ENCODE assay signal across 24 cellular contexts in the genomic region with DNA sequence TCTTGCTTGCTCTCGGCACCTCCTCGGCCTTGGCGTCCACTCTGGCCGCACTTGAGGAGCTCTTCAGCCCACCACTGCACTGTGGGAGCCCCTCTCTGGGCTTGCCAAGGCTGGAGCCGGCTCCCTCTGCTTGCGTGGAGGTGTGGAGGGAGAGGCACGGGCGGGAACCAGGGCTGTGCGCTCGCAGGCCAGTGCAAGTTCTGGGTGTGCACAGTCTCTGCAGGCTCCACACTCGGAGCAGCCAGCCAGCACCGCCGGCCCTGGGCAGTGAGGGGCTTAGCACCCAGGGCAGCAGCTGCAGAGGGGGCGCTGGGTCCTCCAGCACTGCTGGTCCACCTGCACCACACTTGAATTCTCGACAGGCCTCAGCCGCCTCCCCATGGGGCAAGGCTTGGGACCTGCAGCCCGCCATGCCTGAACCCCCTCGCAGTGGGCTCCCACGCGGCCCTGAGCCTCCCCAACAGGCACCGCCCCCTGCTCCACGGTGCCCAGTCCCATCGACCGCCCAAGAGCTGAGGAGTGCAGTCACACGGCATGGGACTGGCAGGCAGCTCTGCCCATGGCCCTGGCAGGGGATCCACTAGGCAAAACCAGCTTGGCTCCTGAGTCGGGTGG.
DNase-seq lines count a peak whose midpoint lies in the region; ATAC-seq, FAIRE-seq and TF ChIP-seq lines count a peak whose summit lies in the region.
"Had no signal": no experiment of that assay in that cellular context is flagged by ENCODE, and none has a peak within 500 bp of the region (broad histone marks: within the 10 kb centered on the region; RNA-seq: fewer than 3 reads in every experiment).

No MANE protein-coding gene starts in this region.

- no CpG with 5 or more reads among the region's 26 CpGs for WGBS in H9 (ENCODE audit: extremely low coverage, insufficient read length, low lambda C conversion rate)
- 85 to 97% (median 92%) methylated on average over 12 to 26 of the region's 26 CpGs for WGBS in spleen, 5 donors

- no peak overlapping the region for H2AFZ ChIP-seq in H9 (ENCODE audit: low read length)

- no peak overlapping the region for H3K4me3 ChIP-seq in kidney (ENCODE audit: low read length in 2 of 2)
- H3K4me3 ChIP-seq in spleen = no peak overlapping the region

- H3T11ph ChIP-seq in H9 (ENCODE audit: low read length) = no peak overlapping the region

- no peaks in the 10 kb centered on the region for H3K4me1 Mint-ChIP-seq in CD14-positive monocyte
- peaks cover 5% of the 10 kb centered on the region in 2 experiments; a peak in 3 of 4 replicates for H3K4me1 Mint-ChIP-seq in H9
- no peaks in the 10 kb centered on the region for H3K4me1 Mint-ChIP-seq in T-helper 2 cell treated with Interferon-gamma antibody and Interleukin-4, amounts not matched to agents 5 μg/mL and 100 μg/mL, for 36 hours (ENCODE audit: low read depth)
- H3K4me1 Mint-ChIP-seq: IgD-negative memory B cell had no signal

- intact Hi-C loops in CD14-positive monocyte (cut with micrococcal nuclease) (no loop called here), kidney (cut with DNase I) (no loop called here), spleen (cut with DNase I; ENCODE audit: low total_unique reads) (no loop called here)

- no peak overlapping the region for H3K18ac ChIP-seq in H9 (ENCODE audit: insufficient read length, low read depth, low read length)

- H3K4me2 ChIP-seq in H9 (ENCODE audit: insufficient read depth, insufficient read length, low read length) = no peak overlapping the region

- no peak overlapping the region for H3K14ac ChIP-seq in H9 (ENCODE audit: insufficient read depth, low read length)

- DNase-seq in CD14-positive monocyte (ENCODE audit: low spot score) (peak; percentile 46), H9 (peak; percentile 31), kidney (peak; percentile 62), spleen (peak; percentile 76), amniotic stem cell (lab: John Stamatoyannopoulos, UW) (no peak)
- DNase-seq in T-helper 2 cell treated with Interferon-gamma antibody and Interleukin-4, amounts not matched to agents 5 μg/mL and 100 μg/mL, for 36 hours (ENCODE audit: low spot score) = no peak
- DNase-seq: CD4-positive, alpha-beta T cell; COR-L47; GDM1; GOT3; MV-4-11; NCI-H1694; NCI-H2081; NCI-H2171; NCI-H345; NCI-H524 treated with DMSO at 0.1 percent for 48 hours; NCI-H82; OCI-M1; SHP77 had no signal

- no peak for ATAC-seq in GM21825 (IDR thresholded peaks at IDR 0.05; ENCODE audit: unreplicated experiment)
- ATAC-seq: HCT116 had no signal

- H4K8ac ChIP-seq in H9 (replicated peaks; ENCODE audit: insufficient read length, low read depth, low read length) = no peak overlapping the region

- H2AK5ac ChIP-seq in H9 (ENCODE audit: insufficient read length, low read length) = no peak overlapping the region

- TF ChIP-seq CTCF in CD14-positive monocyte (IDR thresholded peaks at IDR 0.05) = no peak
- TF ChIP-seq CTCF in H9 (conservative IDR thresholded peaks at IDR 0.05) = no peak
- TF ChIP-seq CTCF in kidney (IDR thresholded peaks at IDR 0.05; ENCODE audit: borderline replicate concordance, extremely low read depth, insufficient read depth) = no peak
- TF ChIP-seq CTCF in spleen (IDR thresholded peaks at IDR 0.05 in 8 of 11, conservative IDR thresholded peaks at IDR 0.05 in 3 of 11) = no peak

- H2BK12ac ChIP-seq in H9 (ENCODE audit: insufficient read length, low read depth, low read length) = no peak overlapping the region

- no peaks in the 10 kb centered on the region for H3K23me2 ChIP-seq in H9 (ENCODE audit: insufficient read length, low read depth, low read length, poor library complexity, severe bottlenecking)

- no peak overlapping the region for H3K23ac ChIP-seq in H9 (ENCODE audit: insufficient read length, low read depth, low read length)

- H3K9ac ChIP-seq in H9 (ENCODE audit: extremely low read depth, insufficient read length, low read length) (no peak overlapping the region), kidney (ENCODE audit: low read length in 2 of 2) (no peak overlapping the region)

- H2BK5ac ChIP-seq in H9 (ENCODE audit: insufficient read length, low read length) = no peak overlapping the region

- no peaks in the 10 kb centered on the region for H3K79me1 ChIP-seq in H9 (ENCODE audit: insufficient read depth, low read depth, low read length, poor library complexity, severe bottlenecking)

- no peak overlapping the region for H3K4ac ChIP-seq in H9 (ENCODE audit: low read depth, low read length)

- no peaks in the 10 kb centered on the region for H4K20me1 ChIP-seq in H9 (ENCODE audit: control insufficient read depth, insufficient read depth, insufficient read length)

- H3K27me3 ChIP-seq in H9 (ENCODE audit: insufficient read depth, low read length) (no peaks in the 10 kb centered on the region), spleen (replicated peaks in 1 of 7) (no peaks in the 10 kb centered on the region)

- no peak overlapping the region for H2BK15ac ChIP-seq in H9 (ENCODE audit: low read depth, low read length)

- H3K4me3 Mint-ChIP-seq in CD14-positive monocyte (no peak overlapping the region), H9 (no peak overlapping the region)
- no peak overlapping the region for H3K4me3 Mint-ChIP-seq in T-helper 2 cell treated with Interferon-gamma antibody and Interleukin-4, amounts not matched to agents 5 μg/mL and 100 μg/mL, for 36 hours
- H3K4me3 Mint-ChIP-seq: CD4-positive, alpha-beta T cell; IgD-negative memory B cell had no signal

- H2BK20ac ChIP-seq in H9 (ENCODE audit: low read depth, low read length, poor library complexity, severe bottlenecking) = no peak overlapping the region

- H3K36me3 ChIP-seq in kidney (ENCODE audit: control insufficient read depth in 1 of 2, insufficient read depth in 2 of 2, low read length in 2 of 2) = no peaks in the 10 kb centered on the region
- H3K36me3 ChIP-seq in spleen = no peaks in the 10 kb centered on the region

- FAIRE-seq in kidney (lab: Jason Lieb, UNC) = no peak
- FAIRE-seq: GM18507, RCC 7860 had no signal

- H3K4me1 ChIP-seq in H9 (ENCODE audit: insufficient read depth, low read length) (no peaks in the 10 kb centered on the region), kidney (ENCODE audit: control insufficient read depth in 1 of 2, insufficient read depth in 1 of 2, low read depth in 1 of 2, low read length in 2 of 2) (no peaks in the 10 kb centered on the region), spleen (no peaks in the 10 kb centered on the region)

- H3K27ac Mint-ChIP-seq in CD14-positive monocyte (no peak overlapping the region), H9 (no peak overlapping the region)
- no peak overlapping the region for H3K27ac Mint-ChIP-seq in T-helper 2 cell treated with Interferon-gamma antibody and Interleukin-4, amounts not matched to agents 5 μg/mL and 100 μg/mL, for 36 hours
- H3K27ac Mint-ChIP-seq: CD4-positive, alpha-beta T cell; IgD-negative memory B cell had no signal

- H4K91ac ChIP-seq in H9 (ENCODE audit: insufficient read length, low read depth, low read length) = no peak overlapping the region

- H3K9me3 Mint-ChIP-seq in CD14-positive monocyte = peaks cover 5 to 18% (median 9%) of the 10 kb centered on the region in 7 donors
- peaks cover 26 to 27% of the 10 kb centered on the region in 2 experiments for H3K9me3 Mint-ChIP-seq in H9
- H3K9me3 Mint-ChIP-seq in T-helper 2 cell treated with Interferon-gamma antibody and Interleukin-4, amounts not matched to agents 5 μg/mL and 100 μg/mL, for 36 hours = peaks cover 15% of the 10 kb centered on the region

- no peak overlapping the region for H2BK120ac ChIP-seq in H9 (ENCODE audit: low read depth, low read length, poor library complexity, severe bottlenecking)

- no peaks in the 10 kb centered on the region for H3K79me2 ChIP-seq in H9 (ENCODE audit: insufficient read depth, low read length)

- H3K27me3 Mint-ChIP-seq in CD14-positive monocyte (ENCODE audit: low read depth in 3 of 3) (peaks cover 0 to 3% (median 0%) of the 10 kb centered on the region in 3 donors), H9 (ENCODE audit: low read depth) (no peaks in the 10 kb centered on the region)
- no peaks in the 10 kb centered on the region for H3K27me3 Mint-ChIP-seq in T-helper 2 cell treated with Interferon-gamma antibody and Interleukin-4, amounts not matched to agents 5 μg/mL and 100 μg/mL, for 36 hours (ENCODE audit: low read depth)
- H3K27me3 Mint-ChIP-seq: CD4-positive, alpha-beta T cell; IgD-negative memory B cell had no signal

- no peak for TF ChIP-seq POLR2A in spleen (IDR thresholded peaks at IDR 0.05)

- H3K27ac ChIP-seq in H9 (ENCODE audit: insufficient read length, low read depth, low read length) (no peak overlapping the region), kidney (ENCODE audit: low read depth in 2 of 2, low read length in 2 of 2) (no peak overlapping the region), spleen (no peak overlapping the region)

- H3K36me3 Mint-ChIP-seq in CD14-positive monocyte (no peaks in the 10 kb centered on the region), H9 (ENCODE audit: insufficient read depth in 1 of 3, low read depth in 3 of 3) (peaks cover 15 to 23% (median 16%) of the 10 kb centered on the region in 3 experiments)
- no peaks in the 10 kb centered on the region for H3K36me3 Mint-ChIP-seq in T-helper 2 cell treated with Interferon-gamma antibody and Interleukin-4, amounts not matched to agents 5 μg/mL and 100 μg/mL, for 36 hours (ENCODE audit: low read depth)
- H3K36me3 Mint-ChIP-seq: IgD-negative memory B cell had no signal

- H3K56ac ChIP-seq in H9 (ENCODE audit: insufficient read length, low read depth, low read length) = no peak overlapping the region

- H3K9me3 ChIP-seq in H9 (ENCODE audit: control insufficient read depth, low read depth, low read length) (peaks cover 10% of the 10 kb centered on the region), kidney (ENCODE audit: control insufficient read depth in 1 of 2, low read length in 2 of 2) (peaks cover 0 to 7% of the 10 kb centered on the region in 2 donors), spleen (peaks cover 0 to 56% (median 44%) of the 10 kb centered on the region in 8 donors)

- no peak overlapping the region for H4K5ac ChIP-seq in H9 (ENCODE audit: insufficient read length, low read depth, low read length)

Comparison
In these comparisons a context has a peak if more than half of its experiments do, and no peak if none do; other contexts are left out.
1. DNase-seq: peak in CD14-positive monocyte (single experiment), H9 (single experiment), kidney (single experiment) and spleen (single experiment); none in T-helper 2 cell treated with Interferon-gamma antibody and Interleukin-4, amounts not matched to agents 5 μg/mL and 100 μg/mL, for 36 hours (single experiment) and amniotic stem cell (single experiment).